In the genomic region with DNA sequence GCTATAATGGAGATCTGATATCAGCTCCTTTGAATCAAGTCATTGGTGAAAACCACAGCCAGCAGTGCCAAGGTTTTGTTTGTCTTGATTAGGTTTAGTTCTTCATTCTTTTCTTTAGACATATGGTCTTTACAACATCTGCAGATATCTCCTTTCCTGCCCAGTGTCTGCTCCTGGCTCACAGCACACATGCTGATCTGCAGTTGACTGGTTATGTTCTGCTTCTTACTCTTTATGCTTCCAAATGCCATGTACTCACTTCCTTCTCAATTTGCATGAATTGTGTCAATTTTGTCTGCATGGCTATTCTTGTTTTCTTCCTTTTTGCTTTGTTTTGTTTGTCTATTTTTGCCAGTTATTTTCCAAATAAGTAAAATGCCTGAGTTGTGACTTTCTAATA, we compare ENCODE assay signal across 12 cellular contexts. TPM values are rescaled to one million over a fixed set of nuclear protein-coding genes. Genes with fewer than 3 reads are reported as not detected.
DNase-seq lines count a peak whose midpoint lies in the region; ATAC-seq and TF ChIP-seq lines count a peak whose summit lies in the region.
"Had no signal": no experiment of that assay in that cellular context is flagged by ENCODE, and none has a peak within 500 bp of the region (broad histone marks: within the 10 kb centered on the region; RNA-seq: fewer than 3 reads in every experiment).

No MANE protein-coding gene starts in this region.

- peak overlapping the region; percentile 96 for H3K27ac ChIP-seq in Karpas-422 (ENCODE audit: low read length)
- H3K27ac ChIP-seq in sigmoid colon = peak overlapping the region in 1 of 4 donors; percentile 7
- H3K27ac ChIP-seq in neural progenitor cell = no peak overlapping the region

- TF ChIP-seq POLR2A in sigmoid colon (IDR thresholded peaks at IDR 0.05) = no peak

- H3K27me3 ChIP-seq in Karpas-422 (ENCODE audit: low read length) (no peaks in the 10 kb centered on the region), sigmoid colon (no peaks in the 10 kb centered on the region), neural progenitor cell (no peaks in the 10 kb centered on the region)

- H3K4me1 ChIP-seq in Karpas-422 (ENCODE audit: low read length) (peaks cover 100% of the 10 kb centered on the region), sigmoid colon (no peaks in the 10 kb centered on the region), neural progenitor cell (no peaks in the 10 kb centered on the region)

- H3K36me3 ChIP-seq in Karpas-422 (ENCODE audit: insufficient read depth, low read length) (peaks cover 46% of the 10 kb centered on the region), sigmoid colon (no peaks in the 10 kb centered on the region), neural progenitor cell (no peaks in the 10 kb centered on the region)

- no peaks in the 10 kb centered on the region for H3K27me3 Mint-ChIP-seq in activated CD4-positive, alpha-beta T cell treated with anti-CD3 and anti-CD28 coated beads, Interleukin-2, amount 10 ng/mL, durations not matched to agents 24 days and 14 days
- no peaks in the 10 kb centered on the region for H3K27me3 Mint-ChIP-seq in activated CD8-positive, alpha-beta T cell treated with anti-CD3 and anti-CD28 coated beads, Interleukin-2, amount 10 ng/mL, durations not matched to agents 7 days and 5 days (ENCODE audit: low read depth)
- H3K27me3 Mint-ChIP-seq in neural progenitor cell (ENCODE audit: insufficient read depth, low read depth) = peaks cover 4% of the 10 kb centered on the region

- no peak for ATAC-seq in activated CD8-positive, alpha-beta T cell treated with anti-CD3 and anti-CD28 coated beads, Interleukin-2, amount 10 ng/mL, durations not matched to agents 7 days and 5 days
- ATAC-seq in HG03521 (IDR thresholded peaks at IDR 0.05; ENCODE audit: unreplicated experiment) = no peak
- ATAC-seq: K562 had no signal

- peaks cover 88% of the 10 kb centered on the region for H3K4me1 Mint-ChIP-seq in activated CD4-positive, alpha-beta T cell treated with anti-CD3 and anti-CD28 coated beads, Interleukin-2, amount 10 ng/mL, durations not matched to agents 24 days and 14 days
- H3K4me1 Mint-ChIP-seq in activated CD8-positive, alpha-beta T cell treated with anti-CD3 and anti-CD28 coated beads, Interleukin-2, amount 10 ng/mL, durations not matched to agents 7 days and 5 days (ENCODE audit: low read depth) = peaks cover 93% of the 10 kb centered on the region
- H3K4me1 Mint-ChIP-seq in neural progenitor cell = no peaks in the 10 kb centered on the region

- DNase-seq in activated CD4-positive, alpha-beta T cell treated with anti-CD3 and anti-CD28 coated beads, Interleukin-2, amount 10 ng/mL, durations not matched to agents 24 days and 14 days = no peak
- DNase-seq in activated CD4-positive, alpha-beta T cell treated with anti-CD3 and anti-CD28 coated beads for 4 hours = no peak
- DNase-seq in Karpas-422 (peak; percentile 88), sigmoid colon (peak; percentile 18), neural progenitor cell (ENCODE audit: low spot score) (no peak), NCI-H510A (lab: John Stamatoyannopoulos, UW) (no peak)
- peak; percentile 23 for DNase-seq in activated CD8-positive, alpha-beta T cell treated with anti-CD3 and anti-CD28 coated beads, Interleukin-2, amount 10 ng/mL, durations not matched to agents 7 days and 5 days
- DNase-seq: ACHN; activated CD8-positive, alpha-beta memory T cell treated with anti-CD3 and anti-CD28 coated beads for 24 hours had no signal

- no peaks in the 10 kb centered on the region for H3F3A ChIP-seq in neural progenitor cell (ENCODE audit: low read depth)

- CTCF ChIA-PET in activated CD8-positive, alpha-beta T cell treated with anti-CD3 and anti-CD28 coated beads, Interleukin-2, amount 10 ng/mL, durations not matched to agents 7 days and 5 days (lab: Charles Lee) = interaction anchor here (0.9 to 18.9 kb wide), 8 partner anchors 9 to 279 kb away, joined by 3 to 449 read pairs (median 13); no protein-coding TSS in a partner anchor

- no peak overlapping the region for H2AFZ ChIP-seq in Karpas-422 (ENCODE audit: low read length)
- no peak overlapping the region for H2AFZ ChIP-seq in neural progenitor cell (replicated peaks)

- H3K4me2 ChIP-seq in Karpas-422 (ENCODE audit: low read depth, low read length, poor library complexity, severe bottlenecking) (peak overlapping the region; percentile 96), neural progenitor cell (no peak overlapping the region)

- H3K4me3 ChIP-seq in Karpas-422 (ENCODE audit: low read length) (peak overlapping the region; percentile 83), sigmoid colon (no peak overlapping the region), neural progenitor cell (no peak overlapping the region)
- H3K4me3 ChIP-seq: coronary artery, K562 had no signal

- H3K36me3 Mint-ChIP-seq in activated CD4-positive, alpha-beta T cell treated with anti-CD3 and anti-CD28 coated beads, Interleukin-2, amount 10 ng/mL, durations not matched to agents 24 days and 14 days (ENCODE audit: low read depth) = peaks cover 58% of the 10 kb centered on the region
- H3K36me3 Mint-ChIP-seq in activated CD8-positive, alpha-beta T cell treated with anti-CD3 and anti-CD28 coated beads, Interleukin-2, amount 10 ng/mL, durations not matched to agents 7 days and 5 days (ENCODE audit: low read depth) = peaks cover 77% of the 10 kb centered on the region
- no peaks in the 10 kb centered on the region for H3K36me3 Mint-ChIP-seq in neural progenitor cell

- TF ChIP-seq EP300 in sigmoid colon (IDR thresholded peaks at IDR 0.05) = no peak

- peaks cover 5% of the 10 kb centered on the region for H3K9me3 Mint-ChIP-seq in activated CD4-positive, alpha-beta T cell treated with anti-CD3 and anti-CD28 coated beads, Interleukin-2, amount 10 ng/mL, durations not matched to agents 24 days and 14 days
- H3K9me3 Mint-ChIP-seq in activated CD8-positive, alpha-beta T cell treated with anti-CD3 and anti-CD28 coated beads, Interleukin-2, amount 10 ng/mL, durations not matched to agents 7 days and 5 days (ENCODE audit: insufficient read depth) = no peaks in the 10 kb centered on the region
- H3K9me3 Mint-ChIP-seq in neural progenitor cell = no peaks in the 10 kb centered on the region

- H3K4me3 Mint-ChIP-seq in activated CD4-positive, alpha-beta T cell treated with anti-CD3 and anti-CD28 coated beads, Interleukin-2, amount 10 ng/mL, durations not matched to agents 24 days and 14 days = peak overlapping the region; percentile 59
- no peak overlapping the region for H3K4me3 Mint-ChIP-seq in activated CD8-positive, alpha-beta T cell treated with anti-CD3 and anti-CD28 coated beads, Interleukin-2, amount 10 ng/mL, durations not matched to agents 7 days and 5 days
- no peak overlapping the region for H3K4me3 Mint-ChIP-seq in neural progenitor cell

- intact Hi-C loops in activated CD4-positive, alpha-beta T cell treated with anti-CD3 and anti-CD28 coated beads, Interleukin-2, amount 10 ng/mL, durations not matched to agents 24 days and 14 days (cut with micrococcal nuclease) = no loop called here
- intact Hi-C loops in sigmoid colon (cut with DNase I) = no loop called here

- POLR2A ChIA-PET in activated CD8-positive, alpha-beta T cell treated with anti-CD3 and anti-CD28 coated beads, Interleukin-2, amount 10 ng/mL, durations not matched to agents 7 days and 5 days (lab: Charles Lee) = interaction anchor here (0.7 to 2.5 kb wide), 3 partner anchors 9 to 24 kb away, joined by 3 to 10 read pairs (median 4); no protein-coding TSS in a partner anchor

- H3K79me2 ChIP-seq in Karpas-422 (ENCODE audit: low read length) (peaks cover 99% of the 10 kb centered on the region), neural progenitor cell (ENCODE audit: low read depth) (no peaks in the 10 kb centered on the region)

- H3K9ac ChIP-seq in Karpas-422 (ENCODE audit: low read length) = peak overlapping the region; percentile 84
- H3K9ac ChIP-seq in neural progenitor cell = no peak overlapping the region

- no peak for TF ChIP-seq CTCF in sigmoid colon (IDR thresholded peaks at IDR 0.05)
- TF ChIP-seq CTCF in neural progenitor cell (IDR thresholded peaks at IDR 0.05) = no peak

- H3K27ac Mint-ChIP-seq in activated CD4-positive, alpha-beta T cell treated with anti-CD3 and anti-CD28 coated beads, Interleukin-2, amount 10 ng/mL, durations not matched to agents 24 days and 14 days = peak overlapping the region; percentile 5
- peak overlapping the region; percentile 12 for H3K27ac Mint-ChIP-seq in activated CD8-positive, alpha-beta T cell treated with anti-CD3 and anti-CD28 coated beads, Interleukin-2, amount 10 ng/mL, durations not matched to agents 7 days and 5 days
- H3K27ac Mint-ChIP-seq in neural progenitor cell = no peak overlapping the region

- H4K20me1 ChIP-seq in Karpas-422 (ENCODE audit: insufficient read depth, low read depth, low read length) = no peaks in the 10 kb centered on the region; the same call in 1 of the 2 replicates
- no peaks in the 10 kb centered on the region for H4K20me1 ChIP-seq in neural progenitor cell (ENCODE audit: low read depth)

- no peaks in the 10 kb centered on the region for H3K9me2 ChIP-seq in Karpas-422 (replicated peaks; ENCODE audit: insufficient read depth, low read length)

- H3K9me3 ChIP-seq in Karpas-422 (ENCODE audit: low read length) = no peaks in the 10 kb centered on the region
- no peaks in the 10 kb centered on the region for H3K9me3 ChIP-seq in sigmoid colon
- H3K9me3 ChIP-seq in neural progenitor cell (ENCODE audit: low read depth) = no peaks in the 10 kb centered on the region

RNA-seq across cellular contexts. Expression of gene ARHGAP25, which starts 8.0 kb away (rescaled TPM):
- total RNA-seq in activated CD4-positive, alpha-beta T cell treated with anti-CD3 and anti-CD28 coated beads, Interleukin-2, amount 10 ng/mL, durations not matched to agents 24 days and 14 days = 37.8 and 42.2 TPM in 2 replicates
- total RNA-seq in Karpas-422 (2014; rRNA removed; shearing (Covaris generic); ENCODE audit: low replicate concordance) = 172 and 213 TPM in 2 replicates
- total RNA-seq in activated CD8-positive, alpha-beta T cell treated with anti-CD3 and anti-CD28 coated beads, Interleukin-2, amount 10 ng/mL, durations not matched to agents 7 days and 5 days = 10 to 100 TPM; 68.2 to 68.7 TPM
- total RNA-seq in sigmoid colon (1 to 10 TPM; 2.6 to 6.4 (median 5.7) TPM), neural progenitor cell (ENCODE audit: low replicate concordance) (3.0 and 5.8 TPM in 2 replicates)
- polyA plus RNA-seq in sigmoid colon = 10 to 100 TPM in 1 of 3 donors, 1 to 10 TPM in 2; 2.8 to 18.1 (median 7.2) TPM

Comparison
In these comparisons a context has a peak if more than half of its experiments do, and no peak if none do; other contexts are left out.
1. DNase-seq: peak in Karpas-422 (single experiment), activated CD8-positive, alpha-beta T cell treated with anti-CD3 and anti-CD28 coated beads, Interleukin-2, amount 10 ng/mL, durations not matched to agents 7 days and 5 days (single experiment) and sigmoid colon (single experiment); none in activated CD4-positive, alpha-beta T cell treated with anti-CD3 and anti-CD28 coated beads, Interleukin-2, amount 10 ng/mL, durations not matched to agents 24 days and 14 days (single experiment), activated CD4-positive, alpha-beta T cell treated with anti-CD3 and anti-CD28 coated beads for 4 hours (0 of 2), neural progenitor cell (single experiment) and NCI-H510A (single experiment).